Comparison of ENCODE assay signal across 1 cellular context in the genomic region with DNA sequence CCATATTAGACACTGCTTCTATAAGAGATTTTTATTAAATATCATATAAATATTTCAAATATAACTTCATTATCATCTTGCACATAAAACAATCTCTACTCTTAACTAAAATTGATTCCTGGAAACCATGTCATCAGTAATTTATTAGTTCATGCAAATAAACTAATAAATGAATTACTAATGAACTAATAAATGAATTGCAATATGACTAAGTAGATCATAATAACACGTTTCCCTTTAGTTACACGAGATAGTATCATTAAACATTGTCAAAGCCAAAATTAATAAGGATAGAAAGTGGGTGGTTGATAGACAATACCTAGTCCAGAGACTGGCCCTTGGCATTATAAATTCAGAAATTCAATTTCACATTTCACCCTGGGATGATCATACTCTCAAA.
A peak's percentile ranks its signal among the peaks of the same experiment; 100 is the strongest.
TF ChIP-seq lines count a peak whose summit lies in the region.

No MANE protein-coding gene starts in this region.

TF ChIP-seq in K562, 482 proteins besides CTCF, POLR2A, EP300 and RAD21 (continues in another document):
- TF ChIP-seq, protein P1, sequence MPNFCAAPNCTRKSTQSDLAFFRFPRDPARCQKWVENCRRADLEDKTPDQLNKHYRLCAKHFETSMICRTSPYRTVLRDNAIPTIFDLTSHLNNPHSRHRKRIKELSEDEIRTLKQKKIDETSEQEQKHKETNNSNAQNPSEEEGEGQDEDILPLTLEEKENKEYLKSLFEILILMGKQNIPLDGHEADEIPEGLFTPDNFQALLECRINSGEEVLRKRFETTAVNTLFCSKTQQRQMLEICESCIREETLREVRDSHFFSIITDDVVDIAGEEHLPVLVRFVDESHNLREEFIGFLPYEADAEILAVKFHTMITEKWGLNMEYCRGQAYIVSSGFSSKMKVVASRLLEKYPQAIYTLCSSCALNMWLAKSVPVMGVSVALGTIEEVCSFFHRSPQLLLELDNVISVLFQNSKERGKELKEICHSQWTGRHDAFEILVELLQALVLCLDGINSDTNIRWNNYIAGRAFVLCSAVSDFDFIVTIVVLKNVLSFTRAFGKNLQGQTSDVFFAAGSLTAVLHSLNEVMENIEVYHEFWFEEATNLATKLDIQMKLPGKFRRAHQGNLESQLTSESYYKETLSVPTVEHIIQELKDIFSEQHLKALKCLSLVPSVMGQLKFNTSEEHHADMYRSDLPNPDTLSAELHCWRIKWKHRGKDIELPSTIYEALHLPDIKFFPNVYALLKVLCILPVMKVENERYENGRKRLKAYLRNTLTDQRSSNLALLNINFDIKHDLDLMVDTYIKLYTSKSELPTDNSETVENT (CRISPR knock-in tag; IDR thresholded peaks at IDR 0.05): no peak
- TF ChIP-seq MCM2 (IDR thresholded peaks at IDR 0.05; ENCODE audit: low read depth): no peak
- TF ChIP-seq, protein P2, sequence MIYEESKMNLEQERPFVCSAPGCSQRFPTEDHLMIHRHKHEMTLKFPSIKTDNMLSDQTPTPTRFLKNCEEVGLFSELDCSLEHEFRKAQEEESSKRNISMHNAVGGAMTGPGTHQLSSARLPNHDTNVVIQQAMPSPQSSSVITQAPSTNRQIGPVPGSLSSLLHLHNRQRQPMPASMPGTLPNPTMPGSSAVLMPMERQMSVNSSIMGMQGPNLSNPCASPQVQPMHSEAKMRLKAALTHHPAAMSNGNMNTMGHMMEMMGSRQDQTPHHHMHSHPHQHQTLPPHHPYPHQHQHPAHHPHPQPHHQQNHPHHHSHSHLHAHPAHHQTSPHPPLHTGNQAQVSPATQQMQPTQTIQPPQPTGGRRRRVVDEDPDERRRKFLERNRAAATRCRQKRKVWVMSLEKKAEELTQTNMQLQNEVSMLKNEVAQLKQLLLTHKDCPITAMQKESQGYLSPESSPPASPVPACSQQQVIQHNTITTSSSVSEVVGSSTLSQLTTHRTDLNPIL (CRISPR knock-in tag; IDR thresholded peaks at IDR 0.05): no peak
- TF ChIP-seq, protein P3, sequence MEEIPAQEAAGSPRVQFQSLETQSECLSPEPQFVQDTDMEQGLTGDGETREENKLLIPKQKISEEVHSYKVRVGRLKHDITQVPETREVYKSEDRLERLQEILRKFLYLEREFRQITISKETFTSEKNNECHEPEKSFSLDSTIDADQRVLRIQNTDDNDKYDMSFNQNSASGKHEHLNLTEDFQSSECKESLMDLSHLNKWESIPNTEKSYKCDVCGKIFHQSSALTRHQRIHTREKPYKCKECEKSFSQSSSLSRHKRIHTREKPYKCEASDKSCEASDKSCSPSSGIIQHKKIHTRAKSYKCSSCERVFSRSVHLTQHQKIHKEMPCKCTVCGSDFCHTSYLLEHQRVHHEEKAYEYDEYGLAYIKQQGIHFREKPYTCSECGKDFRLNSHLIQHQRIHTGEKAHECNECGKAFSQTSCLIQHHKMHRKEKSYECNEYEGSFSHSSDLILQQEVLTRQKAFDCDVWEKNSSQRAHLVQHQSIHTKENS (CRISPR knock-in tag; IDR thresholded peaks at IDR 0.05): no peak
- TF ChIP-seq, protein P4, sequence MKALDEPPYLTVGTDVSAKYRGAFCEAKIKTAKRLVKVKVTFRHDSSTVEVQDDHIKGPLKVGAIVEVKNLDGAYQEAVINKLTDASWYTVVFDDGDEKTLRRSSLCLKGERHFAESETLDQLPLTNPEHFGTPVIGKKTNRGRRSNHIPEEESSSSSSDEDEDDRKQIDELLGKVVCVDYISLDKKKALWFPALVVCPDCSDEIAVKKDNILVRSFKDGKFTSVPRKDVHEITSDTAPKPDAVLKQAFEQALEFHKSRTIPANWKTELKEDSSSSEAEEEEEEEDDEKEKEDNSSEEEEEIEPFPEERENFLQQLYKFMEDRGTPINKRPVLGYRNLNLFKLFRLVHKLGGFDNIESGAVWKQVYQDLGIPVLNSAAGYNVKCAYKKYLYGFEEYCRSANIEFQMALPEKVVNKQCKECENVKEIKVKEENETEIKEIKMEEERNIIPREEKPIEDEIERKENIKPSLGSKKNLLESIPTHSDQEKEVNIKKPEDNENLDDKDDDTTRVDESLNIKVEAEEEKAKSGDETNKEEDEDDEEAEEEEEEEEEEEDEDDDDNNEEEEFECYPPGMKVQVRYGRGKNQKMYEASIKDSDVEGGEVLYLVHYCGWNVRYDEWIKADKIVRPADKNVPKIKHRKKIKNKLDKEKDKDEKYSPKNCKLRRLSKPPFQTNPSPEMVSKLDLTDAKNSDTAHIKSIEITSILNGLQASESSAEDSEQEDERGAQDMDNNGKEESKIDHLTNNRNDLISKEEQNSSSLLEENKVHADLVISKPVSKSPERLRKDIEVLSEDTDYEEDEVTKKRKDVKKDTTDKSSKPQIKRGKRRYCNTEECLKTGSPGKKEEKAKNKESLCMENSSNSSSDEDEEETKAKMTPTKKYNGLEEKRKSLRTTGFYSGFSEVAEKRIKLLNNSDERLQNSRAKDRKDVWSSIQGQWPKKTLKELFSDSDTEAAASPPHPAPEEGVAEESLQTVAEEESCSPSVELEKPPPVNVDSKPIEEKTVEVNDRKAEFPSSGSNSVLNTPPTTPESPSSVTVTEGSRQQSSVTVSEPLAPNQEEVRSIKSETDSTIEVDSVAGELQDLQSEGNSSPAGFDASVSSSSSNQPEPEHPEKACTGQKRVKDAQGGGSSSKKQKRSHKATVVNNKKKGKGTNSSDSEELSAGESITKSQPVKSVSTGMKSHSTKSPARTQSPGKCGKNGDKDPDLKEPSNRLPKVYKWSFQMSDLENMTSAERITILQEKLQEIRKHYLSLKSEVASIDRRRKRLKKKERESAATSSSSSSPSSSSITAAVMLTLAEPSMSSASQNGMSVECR (CRISPR knock-in tag; IDR thresholded peaks at IDR 0.05): no peak
- TF ChIP-seq, protein P5, sequence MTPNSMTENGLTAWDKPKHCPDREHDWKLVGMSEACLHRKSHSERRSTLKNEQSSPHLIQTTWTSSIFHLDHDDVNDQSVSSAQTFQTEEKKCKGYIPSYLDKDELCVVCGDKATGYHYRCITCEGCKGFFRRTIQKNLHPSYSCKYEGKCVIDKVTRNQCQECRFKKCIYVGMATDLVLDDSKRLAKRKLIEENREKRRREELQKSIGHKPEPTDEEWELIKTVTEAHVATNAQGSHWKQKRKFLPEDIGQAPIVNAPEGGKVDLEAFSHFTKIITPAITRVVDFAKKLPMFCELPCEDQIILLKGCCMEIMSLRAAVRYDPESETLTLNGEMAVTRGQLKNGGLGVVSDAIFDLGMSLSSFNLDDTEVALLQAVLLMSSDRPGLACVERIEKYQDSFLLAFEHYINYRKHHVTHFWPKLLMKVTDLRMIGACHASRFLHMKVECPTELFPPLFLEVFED (CRISPR knock-in tag; conservative IDR thresholded peaks at IDR 0.05): no peak
- TF ChIP-seq KAT8 (IDR thresholded peaks at IDR 0.05; ENCODE audit: low read depth): no peak
- TF ChIP-seq, protein P6, sequence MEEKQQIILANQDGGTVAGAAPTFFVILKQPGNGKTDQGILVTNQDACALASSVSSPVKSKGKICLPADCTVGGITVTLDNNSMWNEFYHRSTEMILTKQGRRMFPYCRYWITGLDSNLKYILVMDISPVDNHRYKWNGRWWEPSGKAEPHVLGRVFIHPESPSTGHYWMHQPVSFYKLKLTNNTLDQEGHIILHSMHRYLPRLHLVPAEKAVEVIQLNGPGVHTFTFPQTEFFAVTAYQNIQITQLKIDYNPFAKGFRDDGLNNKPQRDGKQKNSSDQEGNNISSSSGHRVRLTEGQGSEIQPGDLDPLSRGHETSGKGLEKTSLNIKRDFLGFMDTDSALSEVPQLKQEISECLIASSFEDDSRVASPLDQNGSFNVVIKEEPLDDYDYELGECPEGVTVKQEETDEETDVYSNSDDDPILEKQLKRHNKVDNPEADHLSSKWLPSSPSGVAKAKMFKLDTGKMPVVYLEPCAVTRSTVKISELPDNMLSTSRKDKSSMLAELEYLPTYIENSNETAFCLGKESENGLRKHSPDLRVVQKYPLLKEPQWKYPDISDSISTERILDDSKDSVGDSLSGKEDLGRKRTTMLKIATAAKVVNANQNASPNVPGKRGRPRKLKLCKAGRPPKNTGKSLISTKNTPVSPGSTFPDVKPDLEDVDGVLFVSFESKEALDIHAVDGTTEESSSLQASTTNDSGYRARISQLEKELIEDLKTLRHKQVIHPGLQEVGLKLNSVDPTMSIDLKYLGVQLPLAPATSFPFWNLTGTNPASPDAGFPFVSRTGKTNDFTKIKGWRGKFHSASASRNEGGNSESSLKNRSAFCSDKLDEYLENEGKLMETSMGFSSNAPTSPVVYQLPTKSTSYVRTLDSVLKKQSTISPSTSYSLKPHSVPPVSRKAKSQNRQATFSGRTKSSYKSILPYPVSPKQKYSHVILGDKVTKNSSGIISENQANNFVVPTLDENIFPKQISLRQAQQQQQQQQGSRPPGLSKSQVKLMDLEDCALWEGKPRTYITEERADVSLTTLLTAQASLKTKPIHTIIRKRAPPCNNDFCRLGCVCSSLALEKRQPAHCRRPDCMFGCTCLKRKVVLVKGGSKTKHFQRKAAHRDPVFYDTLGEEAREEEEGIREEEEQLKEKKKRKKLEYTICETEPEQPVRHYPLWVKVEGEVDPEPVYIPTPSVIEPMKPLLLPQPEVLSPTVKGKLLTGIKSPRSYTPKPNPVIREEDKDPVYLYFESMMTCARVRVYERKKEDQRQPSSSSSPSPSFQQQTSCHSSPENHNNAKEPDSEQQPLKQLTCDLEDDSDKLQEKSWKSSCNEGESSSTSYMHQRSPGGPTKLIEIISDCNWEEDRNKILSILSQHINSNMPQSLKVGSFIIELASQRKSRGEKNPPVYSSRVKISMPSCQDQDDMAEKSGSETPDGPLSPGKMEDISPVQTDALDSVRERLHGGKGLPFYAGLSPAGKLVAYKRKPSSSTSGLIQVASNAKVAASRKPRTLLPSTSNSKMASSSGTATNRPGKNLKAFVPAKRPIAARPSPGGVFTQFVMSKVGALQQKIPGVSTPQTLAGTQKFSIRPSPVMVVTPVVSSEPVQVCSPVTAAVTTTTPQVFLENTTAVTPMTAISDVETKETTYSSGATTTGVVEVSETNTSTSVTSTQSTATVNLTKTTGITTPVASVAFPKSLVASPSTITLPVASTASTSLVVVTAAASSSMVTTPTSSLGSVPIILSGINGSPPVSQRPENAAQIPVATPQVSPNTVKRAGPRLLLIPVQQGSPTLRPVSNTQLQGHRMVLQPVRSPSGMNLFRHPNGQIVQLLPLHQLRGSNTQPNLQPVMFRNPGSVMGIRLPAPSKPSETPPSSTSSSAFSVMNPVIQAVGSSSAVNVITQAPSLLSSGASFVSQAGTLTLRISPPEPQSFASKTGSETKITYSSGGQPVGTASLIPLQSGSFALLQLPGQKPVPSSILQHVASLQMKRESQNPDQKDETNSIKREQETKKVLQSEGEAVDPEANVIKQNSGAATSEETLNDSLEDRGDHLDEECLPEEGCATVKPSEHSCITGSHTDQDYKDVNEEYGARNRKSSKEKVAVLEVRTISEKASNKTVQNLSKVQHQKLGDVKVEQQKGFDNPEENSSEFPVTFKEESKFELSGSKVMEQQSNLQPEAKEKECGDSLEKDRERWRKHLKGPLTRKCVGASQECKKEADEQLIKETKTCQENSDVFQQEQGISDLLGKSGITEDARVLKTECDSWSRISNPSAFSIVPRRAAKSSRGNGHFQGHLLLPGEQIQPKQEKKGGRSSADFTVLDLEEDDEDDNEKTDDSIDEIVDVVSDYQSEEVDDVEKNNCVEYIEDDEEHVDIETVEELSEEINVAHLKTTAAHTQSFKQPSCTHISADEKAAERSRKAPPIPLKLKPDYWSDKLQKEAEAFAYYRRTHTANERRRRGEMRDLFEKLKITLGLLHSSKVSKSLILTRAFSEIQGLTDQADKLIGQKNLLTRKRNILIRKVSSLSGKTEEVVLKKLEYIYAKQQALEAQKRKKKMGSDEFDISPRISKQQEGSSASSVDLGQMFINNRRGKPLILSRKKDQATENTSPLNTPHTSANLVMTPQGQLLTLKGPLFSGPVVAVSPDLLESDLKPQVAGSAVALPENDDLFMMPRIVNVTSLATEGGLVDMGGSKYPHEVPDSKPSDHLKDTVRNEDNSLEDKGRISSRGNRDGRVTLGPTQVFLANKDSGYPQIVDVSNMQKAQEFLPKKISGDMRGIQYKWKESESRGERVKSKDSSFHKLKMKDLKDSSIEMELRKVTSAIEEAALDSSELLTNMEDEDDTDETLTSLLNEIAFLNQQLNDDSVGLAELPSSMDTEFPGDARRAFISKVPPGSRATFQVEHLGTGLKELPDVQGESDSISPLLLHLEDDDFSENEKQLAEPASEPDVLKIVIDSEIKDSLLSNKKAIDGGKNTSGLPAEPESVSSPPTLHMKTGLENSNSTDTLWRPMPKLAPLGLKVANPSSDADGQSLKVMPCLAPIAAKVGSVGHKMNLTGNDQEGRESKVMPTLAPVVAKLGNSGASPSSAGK (IDR thresholded peaks at IDR 0.05): no peak
- TF ChIP-seq NFRKB (IDR thresholded peaks at IDR 0.05; ENCODE audit: low read depth): no peak
- no peak for TF ChIP-seq MTA3 (IDR thresholded peaks at IDR 0.05; ENCODE audit: borderline replicate concordance)
- TF ChIP-seq, protein P7, sequence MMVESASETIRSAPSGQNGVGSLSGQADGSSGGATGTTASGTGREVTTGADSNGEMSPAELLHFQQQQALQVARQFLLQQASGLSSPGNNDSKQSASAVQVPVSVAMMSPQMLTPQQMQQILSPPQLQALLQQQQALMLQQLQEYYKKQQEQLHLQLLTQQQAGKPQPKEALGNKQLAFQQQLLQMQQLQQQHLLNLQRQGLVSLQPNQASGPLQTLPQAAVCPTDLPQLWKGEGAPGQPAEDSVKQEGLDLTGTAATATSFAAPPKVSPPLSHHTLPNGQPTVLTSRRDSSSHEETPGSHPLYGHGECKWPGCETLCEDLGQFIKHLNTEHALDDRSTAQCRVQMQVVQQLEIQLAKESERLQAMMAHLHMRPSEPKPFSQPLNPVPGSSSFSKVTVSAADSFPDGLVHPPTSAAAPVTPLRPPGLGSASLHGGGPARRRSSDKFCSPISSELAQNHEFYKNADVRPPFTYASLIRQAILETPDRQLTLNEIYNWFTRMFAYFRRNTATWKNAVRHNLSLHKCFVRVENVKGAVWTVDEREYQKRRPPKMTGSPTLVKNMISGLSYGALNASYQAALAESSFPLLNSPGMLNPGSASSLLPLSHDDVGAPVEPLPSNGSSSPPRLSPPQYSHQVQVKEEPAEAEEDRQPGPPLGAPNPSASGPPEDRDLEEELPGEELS (CRISPR knock-in tag; IDR thresholded peaks at IDR 0.05; ENCODE audit: borderline replicate concordance): no peak
- TF ChIP-seq TAF9B (IDR thresholded peaks at IDR 0.05; ENCODE audit: partially characterized antibody): no peak
- peak; percentile 49; the same call in 1 of the 2 replicates for TF ChIP-seq SAFB (IDR thresholded peaks at IDR 0.05; ENCODE audit: borderline replicate concordance, low read depth, low read length)
- no peak for TF ChIP-seq CBFA2T2 (conservative IDR thresholded peaks at IDR 0.05)
- TF ChIP-seq RFX7 (CRISPR knock-in tag; IDR thresholded peaks at IDR 0.05): no peak
- no peak for TF ChIP-seq NCOA2 (IDR thresholded peaks at IDR 0.05; ENCODE audit: partially characterized antibody in 2 of 2)
- no peak for TF ChIP-seq HIVEP1 (CRISPR knock-in tag; IDR thresholded peaks at IDR 0.05)
- TF ChIP-seq WHSC1 (IDR thresholded peaks at IDR 0.05; ENCODE audit: low read length): no peak
